35 cellular contexts compared by ENCODE assay signal in the genomic region with DNA sequence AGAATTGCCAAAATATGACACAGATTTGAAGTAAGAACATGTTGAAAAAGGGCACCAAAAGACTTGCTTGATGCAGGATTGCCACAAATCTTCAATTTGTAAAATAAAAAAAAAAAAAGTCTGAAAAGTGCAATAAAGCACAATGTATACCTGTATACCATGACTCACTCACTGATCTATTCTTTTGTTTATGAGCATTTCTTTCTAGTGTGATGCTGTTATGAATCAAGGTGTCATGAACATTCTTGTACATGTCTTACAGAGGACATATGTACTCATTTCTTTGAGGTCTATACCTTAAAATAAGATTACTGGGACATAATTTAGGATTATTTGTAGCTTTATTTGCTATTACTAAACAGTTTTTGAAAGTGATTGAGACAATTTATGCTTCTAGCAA.
DNase-seq lines count a peak whose midpoint lies in the region; ATAC-seq, FAIRE-seq and TF ChIP-seq lines count a peak whose summit lies in the region.
"Had no signal": no experiment of that assay in that cellular context is flagged by ENCODE, and none has a peak within 500 bp of the region (broad histone marks: within the 10 kb centered on the region; RNA-seq: fewer than 3 reads in every experiment).

No MANE protein-coding gene starts in this region.

- no peak for TF ChIP-seq CTCF in Caco-2 (IDR thresholded peaks at IDR 0.05; ENCODE audit: insufficient read depth in 1 of 2, low read depth in 1 of 2, low read length in 1 of 2, severe bottlenecking in 1 of 2, unreplicated experiment in 1 of 2)
- TF ChIP-seq CTCF in bronchial epithelial cell (IDR thresholded peaks at IDR 0.05; ENCODE audit: insufficient read depth, low read length, severe bottlenecking), result no peak
- TF ChIP-seq CTCF in epithelial cell of esophagus (IDR thresholded peaks at IDR 0.05; ENCODE audit: insufficient read depth, low read depth, low read length, missing control alignments), result no peak
- no peak for TF ChIP-seq CTCF in foreskin keratinocyte (conservative IDR thresholded peaks at IDR 0.05)

- H3K36me3 ChIP-seq in Caco-2 (ENCODE audit: control insufficient read depth, insufficient read depth, low read length), result no peaks in the 10 kb centered on the region
- H3K36me3 ChIP-seq in bronchial epithelial cell (ENCODE audit: control insufficient read depth, insufficient read depth, low read length), result no peaks in the 10 kb centered on the region
- H3K36me3 ChIP-seq: BE2C; BLaER1; BLaER1 treated with 17β-estradiol and CSF1 and Interleukin-3, amounts not matched to agents 10 nM and 100 nM had no signal

- H3K4me3 ChIP-seq in Caco-2 (ENCODE audit: low read depth, low read length) (no peak overlapping the region), bronchial epithelial cell (ENCODE audit: low read depth, low read length) (no peak overlapping the region), epithelial cell of esophagus (ENCODE audit: low read length) (no peak overlapping the region)
- H3K4me3 ChIP-seq: A549; BLaER1; BLaER1 treated with 17β-estradiol and CSF1 and Interleukin-3, amounts not matched to agents 10 nM and 100 nM had no signal

- H3K4me3 Mint-ChIP-seq in Caco-2 (ENCODE audit: unreplicated experiment), result no peak overlapping the region
- H3K4me3 Mint-ChIP-seq: B cell; CD14-positive monocyte; CD4-positive, alpha-beta memory T cell; CD4-positive, alpha-beta T cell; CD4-positive, CD25-positive, alpha-beta regulatory T cell; CD8-positive, alpha-beta memory T cell; CD8-positive, alpha-beta T cell had no signal

- H3K27ac ChIP-seq in foreskin keratinocyte, result no peak overlapping the region
- H3K27ac ChIP-seq in substantia nigra (ENCODE audit: low read depth, low read length, poor library complexity, severe bottlenecking), result no peak overlapping the region
- H3K27ac ChIP-seq: 22Rv1; A549; BLaER1; BLaER1 treated with 17β-estradiol and CSF1 and Interleukin-3, amounts not matched to agents 10 nM and 100 nM; C4-2B had no signal

- peaks cover 7% of the 10 kb centered on the region for H3K4me1 Mint-ChIP-seq in Caco-2 (ENCODE audit: low read depth, unreplicated experiment)
- H3K4me1 Mint-ChIP-seq: B cell; CD14-positive monocyte; CD4-positive, alpha-beta memory T cell; CD4-positive, CD25-positive, alpha-beta regulatory T cell; CD8-positive, alpha-beta memory T cell had no signal

- ATAC-seq in foreskin keratinocyte, result peak; percentile 91
- ATAC-seq: A549; CD8-positive, alpha-beta T cell had no signal

- no peaks in the 10 kb centered on the region for H3K27me3 Mint-ChIP-seq in Caco-2 (ENCODE audit: insufficient read depth, unreplicated experiment)
- H3K27me3 Mint-ChIP-seq: B cell; CD4-positive, alpha-beta memory T cell; CD4-positive, alpha-beta T cell; CD4-positive, CD25-positive, alpha-beta regulatory T cell; CD8-positive, alpha-beta memory T cell had no signal

- H3K9me3 ChIP-seq in Caco-2, result no peaks in the 10 kb centered on the region
- H3K9me3 ChIP-seq: A549; BE2C; BLaER1; BLaER1 treated with 17β-estradiol and CSF1 and Interleukin-3, amounts not matched to agents 10 nM and 100 nM had no signal

- H3K9me3 Mint-ChIP-seq in Caco-2 (ENCODE audit: unreplicated experiment), result no peaks in the 10 kb centered on the region
- H3K9me3 Mint-ChIP-seq: CD4-positive, alpha-beta T cell; CD8-positive, alpha-beta T cell had no signal

- POLR2A ChIA-PET in Caco-2 (lab: Charles Lee), result no interaction called here

- H3K36me3 Mint-ChIP-seq in Caco-2 (ENCODE audit: insufficient read depth, unreplicated experiment), result no peaks in the 10 kb centered on the region
- H3K36me3 Mint-ChIP-seq: CD14-positive monocyte; CD4-positive, alpha-beta memory T cell; CD4-positive, CD25-positive, alpha-beta regulatory T cell; CD8-positive, alpha-beta memory T cell; CD8-positive, alpha-beta T cell had no signal

- DNase-seq in Caco-2 (no peak), bronchial epithelial cell (ENCODE audit: low read depth) (peak; percentile 44), epithelial cell of esophagus (ENCODE audit: low read depth) (peak; percentile 21), foreskin keratinocyte (peak in 1 of 2 donors; percentile 39), AML-193 (lab: John Stamatoyannopoulos, UW) (no peak), substantia nigra (lab: John Stamatoyannopoulos, UW) (no peak), globus pallidus (ENCODE audit: low spot score) (no peak), DMS53 (lab: John Stamatoyannopoulos, UW) (no peak)
- DNase-seq: 8988T; ACHN; BE2C; C1 segment of cervical spinal cord; Calu3; CD4-positive, alpha-beta memory T cell; CD4-positive, alpha-beta T cell; CD4-positive, CD25-positive, alpha-beta regulatory T cell; CD8-positive, alpha-beta memory T cell; CD8-positive, alpha-beta T cell; COR-L47; DMS 273 treated with DMSO at 0.1 percent for 48 hours; DMS153; DMS79; DMS79 treated with DMSO at 0.1 percent for 48 hours; DND-41; EL had no signal

- H3K4me1 ChIP-seq in Caco-2, result no peaks in the 10 kb centered on the region
- no peaks in the 10 kb centered on the region for H3K4me1 ChIP-seq in foreskin keratinocyte
- H3K4me1 ChIP-seq: A549; BE2C; BLaER1; BLaER1 treated with 17β-estradiol and CSF1 and Interleukin-3, amounts not matched to agents 10 nM and 100 nM had no signal

- no peaks in the 10 kb centered on the region for H3K27me3 ChIP-seq in Caco-2 (replicated peaks; ENCODE audit: control insufficient read depth, insufficient read depth, low read length)
- no peaks in the 10 kb centered on the region for H3K27me3 ChIP-seq in bronchial epithelial cell (ENCODE audit: control insufficient read depth, insufficient read depth, low read length)
- no peaks in the 10 kb centered on the region for H3K27me3 ChIP-seq in foreskin keratinocyte
- H3K27me3 ChIP-seq: BE2C; BLaER1; BLaER1 treated with 17β-estradiol and CSF1 and Interleukin-3, amounts not matched to agents 10 nM and 100 nM had no signal

- H3K27ac Mint-ChIP-seq in Caco-2 (ENCODE audit: unreplicated experiment), result peak overlapping the region; percentile 58
- H3K27ac Mint-ChIP-seq: B cell; CD14-positive monocyte; CD4-positive, alpha-beta memory T cell; CD4-positive, alpha-beta T cell; CD4-positive, CD25-positive, alpha-beta regulatory T cell; CD8-positive, alpha-beta memory T cell; CD8-positive, alpha-beta T cell had no signal

- CTCF ChIA-PET in Caco-2 (lab: Charles Lee), result no interaction called here

- BruUV-seq in Caco-2 (replicated peaks; lab: Mats Ljungman, UMichigan), result no TSS peak

- no peak for FAIRE-seq in bronchial epithelial cell (lab: Jason Lieb, UNC)
- FAIRE-seq: A204.1, A549, D721Med, G401.6 had no signal

- intact Hi-C loops in Caco-2 (cut with micrococcal nuclease; ENCODE audit: unreplicated experiment), result no loop called here

Comparison
In these comparisons a context has a peak if more than half of its experiments do, and no peak if none do; other contexts are left out.
1. DNase-seq: peak in bronchial epithelial cell (single experiment) and epithelial cell of esophagus (single experiment); none in Caco-2 (0 of 2), AML-193 (0 of 2), substantia nigra (0 of 49), globus pallidus (single experiment) and DMS53 (single experiment).